In genomic region chr17:59010026-59010425, GRCh38 we compare ENCODE assay signal across 31 cellular contexts.
"Had no signal": no experiment of that assay in that cellular context is flagged by ENCODE, and none has a peak within 500 bp of the region (broad histone marks: within the 10 kb centered on the region; RNA-seq: fewer than 3 reads in every experiment).

No MANE protein-coding gene starts in this region.

- H3K27ac Mint-ChIP-seq: activated naive CD4-positive, alpha-beta T cell treated with anti-CD3 and anti-CD28 coated beads, Interleukin-2, amount 10 ng/mL, durations not matched to agents 7 days and 5 days; nephron progenitor cell; progenitor cell of endocrine pancreas; stimulated activated memory B cell treated with anti-CD40 and anti-IgM and Interleukin-4, amounts not matched to agents 10 μg/mL and 1 μg/mL and 100 μg/mL, for 72 hours; T-helper 17 cell had no signal

- H3K4me1 Mint-ChIP-seq: activated naive CD4-positive, alpha-beta T cell treated with anti-CD3 and anti-CD28 coated beads, Interleukin-2, amount 10 ng/mL, durations not matched to agents 7 days and 5 days; stimulated activated memory B cell treated with anti-CD40 and anti-IgM and Interleukin-4, amounts not matched to agents 10 μg/mL and 1 μg/mL and 100 μg/mL, for 72 hours; T-helper 17 cell had no signal

- H3K4me3 Mint-ChIP-seq: activated naive CD4-positive, alpha-beta T cell treated with anti-CD3 and anti-CD28 coated beads, Interleukin-2, amount 10 ng/mL, durations not matched to agents 7 days and 5 days; effector memory CD8-positive, alpha-beta T cell; naive B cell; nephron progenitor cell; stimulated activated memory B cell treated with anti-CD40 and anti-IgM and Interleukin-4, amounts not matched to agents 10 μg/mL and 1 μg/mL and 100 μg/mL, for 72 hours; T-helper 17 cell had no signal

- H3K9me3 Mint-ChIP-seq: activated naive CD4-positive, alpha-beta T cell treated with anti-CD3 and anti-CD28 coated beads, Interleukin-2, amount 10 ng/mL, durations not matched to agents 7 days and 5 days; effector memory CD8-positive, alpha-beta T cell; naive B cell; nephron progenitor cell; stimulated activated memory B cell treated with anti-CD40 and anti-IgM and Interleukin-4, amounts not matched to agents 10 μg/mL and 1 μg/mL and 100 μg/mL, for 72 hours had no signal

- DNase-seq: activated CD4-positive, alpha-beta T cell treated with anti-CD3 and anti-CD28 coated beads for 48 hours; activated CD4-positive, alpha-beta T cell treated with anti-CD3 and anti-CD28 coated beads, Interleukin-2, amount 50 U/mL, for 48 hours; activated CD8-positive, alpha-beta memory T cell treated with anti-CD3 and anti-CD28 coated beads for 24 hours; activated gamma-delta T cell; activated naive CD4-positive, alpha-beta T cell treated with anti-CD3 and anti-CD28 coated beads, Interleukin-2, amount 10 ng/mL, durations not matched to agents 7 days and 5 days; amygdala; colonic mucosa; effector memory CD8-positive, alpha-beta T cell; foreskin fibroblast; heart left ventricle; kidney glomerular epithelial cell; left lung; lower lobe of right lung; mesenchymal stem cell; mucosa of descending colon; naive B cell; nephron progenitor cell; ovary; retina; small intestine; stimulated activated CD4-positive, alpha-beta T cell treated with anti-CD3 and anti-CD28 coated beads, Interleukin-4, amount 100 ng/mL, for 4 hours; stimulated activated CD8-positive, alpha-beta memory T cell treated with anti-CD3 and anti-CD28 coated beads, Interleukin-4, amount 100 ng/mL, for 48 hours; stomach; T-helper 17 cell; T1000; tibial artery; WERI-Rb-1 had no signal

- FAIRE-seq: bronchial epithelial cell, endothelial cell of umbilical vein, small intestine had no signal

- H3K27me3 Mint-ChIP-seq: activated naive CD4-positive, alpha-beta T cell treated with anti-CD3 and anti-CD28 coated beads, Interleukin-2, amount 10 ng/mL, durations not matched to agents 7 days and 5 days; effector memory CD8-positive, alpha-beta T cell; naive B cell; progenitor cell of endocrine pancreas; stimulated activated memory B cell treated with anti-CD40 and anti-IgM and Interleukin-4, amounts not matched to agents 10 μg/mL and 1 μg/mL and 100 μg/mL, for 72 hours; T-helper 17 cell had no signal
